In genomic region chr6:29009358-29009757, GRCh38 we compare ENCODE assay signal across 20 cellular contexts. TPM values are rescaled to one million over a fixed set of nuclear protein-coding genes. Genes with fewer than 3 reads are reported as not detected.
DNase-seq lines count a peak whose midpoint lies in the region; TF ChIP-seq lines count a peak whose summit lies in the region.
"Had no signal": no experiment of that assay in that cellular context is flagged by ENCODE, and none has a peak within 500 bp of the region (broad histone marks: within the 10 kb centered on the region; RNA-seq: fewer than 3 reads in every experiment).

No MANE protein-coding gene starts in this region.

- intact Hi-C loops in A673 (cut with micrococcal nuclease; ENCODE audit: unreplicated experiment): no loop called here

- no peak overlapping the region for H2AK5ac ChIP-seq in mesendoderm (ENCODE audit: low read length)

- H3K18ac ChIP-seq in mesendoderm (ENCODE audit: low read length): no peak overlapping the region

- POLR2A ChIA-PET in A673 (lab: Charles Lee; ENCODE audit: low non-redundant PET): no interaction called here

- BruUV-seq in A673 (replicated peaks; lab: Mats Ljungman, UMichigan): no TSS peak

- H3K4me2 ChIP-seq in mesendoderm (ENCODE audit: low read length): no peak overlapping the region
- H3K4me2 ChIP-seq in osteoblast (ENCODE audit: insufficient read depth, low read length): no peak overlapping the region
- H3K4me2 ChIP-seq: BLaER1 treated with 17β-estradiol and CSF1 and Interleukin-3, amounts not matched to agents 10 nM and 100 nM had no signal

- no peak for TF ChIP-seq CTCF in 22Rv1 (IDR thresholded peaks at IDR 0.05)
- no peak for TF ChIP-seq CTCF in osteoblast (IDR thresholded peaks at IDR 0.05; ENCODE audit: extremely low read depth, low read depth, low read length)
- TF ChIP-seq CTCF in A673 (conservative IDR thresholded peaks at IDR 0.05; ENCODE audit: low read depth, low read length): no peak

- no peak overlapping the region for H2BK5ac ChIP-seq in mesendoderm (ENCODE audit: low read length)

- peak; percentile 62 for DNase-seq in DMS53 (lab: John Stamatoyannopoulos, UW)
- peak; percentile 1 for DNase-seq in LoVo (ENCODE audit: low spot score)
- no peak for DNase-seq in mesendoderm
- DNase-seq in hypothalamus (lab: John Stamatoyannopoulos, UW): no peak
- no peak for DNase-seq in osteoblast (ENCODE audit: insufficient read length, low spot score, missing footprints)
- DNase-seq in A673 (ENCODE audit: low spot score): no peak
- DNase-seq: ACHN; AML-193; BE2C; CD4-positive, alpha-beta T cell; CD8-positive, alpha-beta memory T cell; DMS 273 treated with DMSO at 0.1 percent for 48 hours; DND-41; GM23248; H9 had no signal

- no peak overlapping the region for H3K23ac ChIP-seq in mesendoderm (ENCODE audit: low read length)

- H3K4me3 ChIP-seq in mesendoderm (ENCODE audit: low read length) (no peak overlapping the region), osteoblast (ENCODE audit: insufficient read depth, low read length) (no peak overlapping the region), A673 (ENCODE audit: low read depth, low read length, poor library complexity, severe bottlenecking) (no peak overlapping the region)
- H3K4me3 ChIP-seq: BLaER1 treated with 17β-estradiol and CSF1 and Interleukin-3, amounts not matched to agents 10 nM and 100 nM; GM23248 had no signal

- no peak overlapping the region for H2AFZ ChIP-seq in osteoblast (ENCODE audit: low read length)
- H2AFZ ChIP-seq: GM23248 had no signal

- H3K27me3 ChIP-seq in mesendoderm (ENCODE audit: insufficient read depth, low read length, poor library complexity) (peaks cover 4% of the 10 kb centered on the region), osteoblast (ENCODE audit: insufficient read depth, low read length) (no peaks in the 10 kb centered on the region), A673 (replicated peaks; ENCODE audit: insufficient read depth, low read depth, low read length, poor library complexity) (peaks cover 23% of the 10 kb centered on the region)

- H3K27ac ChIP-seq in 22Rv1 (peak overlapping the region; percentile 6; the same call in 1 of the 2 replicates), mesendoderm (ENCODE audit: low read depth, low read length) (no peak overlapping the region), osteoblast (ENCODE audit: low read depth, low read length) (no peak overlapping the region), A673 (ENCODE audit: low read depth, low read length, poor library complexity, severe bottlenecking) (no peak overlapping the region)
- H3K27ac ChIP-seq: BLaER1 treated with 17β-estradiol and CSF1 and Interleukin-3, amounts not matched to agents 10 nM and 100 nM; GM23248 had no signal

- no peak overlapping the region for H3K9ac ChIP-seq in mesendoderm (ENCODE audit: low read length)
- H3K9ac ChIP-seq: BLaER1 treated with 17β-estradiol and CSF1 and Interleukin-3, amounts not matched to agents 10 nM and 100 nM; GM23248 had no signal

- H4K5ac ChIP-seq in mesendoderm (ENCODE audit: low read length): no peak overlapping the region

- H3K36me3 ChIP-seq in mesendoderm (ENCODE audit: control insufficient read depth, insufficient read depth, low read length) (no peaks in the 10 kb centered on the region), osteoblast (ENCODE audit: insufficient read depth, low read length) (no peaks in the 10 kb centered on the region), A673 (ENCODE audit: insufficient read depth, low read length, poor library complexity, severe bottlenecking) (no peaks in the 10 kb centered on the region)
- H3K36me3 ChIP-seq: BE2C; BLaER1 treated with 17β-estradiol and CSF1 and Interleukin-3, amounts not matched to agents 10 nM and 100 nM had no signal

- no CpG with 5 or more reads among the region's 1 CpG for WGBS in mesendoderm (ENCODE audit: extremely low coverage, insufficient coverage, low lambda C conversion rate)

- H3K56ac ChIP-seq in mesendoderm (ENCODE audit: low read length): no peak overlapping the region

- CTCF ChIA-PET in A673 (lab: Charles Lee): no interaction called here

- H3K79me1 ChIP-seq in mesendoderm (ENCODE audit: low read length): no peaks in the 10 kb centered on the region

- no peaks in the 10 kb centered on the region for H4K20me1 ChIP-seq in osteoblast (ENCODE audit: insufficient read depth, low read length)
- H4K20me1 ChIP-seq: BLaER1 treated with 17β-estradiol and CSF1 and Interleukin-3, amounts not matched to agents 10 nM and 100 nM had no signal

- H2BK15ac ChIP-seq in mesendoderm (replicated peaks; ENCODE audit: low read depth): peak overlapping the region; percentile 5

- no peak overlapping the region for H3K4ac ChIP-seq in mesendoderm (ENCODE audit: low read depth, low read length)

- H3K4me1 ChIP-seq in mesendoderm (ENCODE audit: control insufficient read depth, low read depth, low read length) (no peaks in the 10 kb centered on the region), osteoblast (ENCODE audit: insufficient read depth, low read length) (no peaks in the 10 kb centered on the region), A673 (ENCODE audit: insufficient read depth, low read length, poor library complexity, severe bottlenecking) (no peaks in the 10 kb centered on the region)
- H3K4me1 ChIP-seq: BE2C had no signal

- no peak overlapping the region for H4K8ac ChIP-seq in mesendoderm (ENCODE audit: low read depth, low read length)

- H3K79me2 ChIP-seq in mesendoderm (ENCODE audit: control insufficient read depth, insufficient read depth, low read length): no peaks in the 10 kb centered on the region
- H3K79me2 ChIP-seq in osteoblast (ENCODE audit: insufficient read depth, low read length): no peaks in the 10 kb centered on the region

- no peaks in the 10 kb centered on the region for H3K9me3 ChIP-seq in osteoblast (ENCODE audit: low read depth, low read length)
- H3K9me3 ChIP-seq in A673 (ENCODE audit: low read depth, low read length, poor library complexity, severe bottlenecking): no peaks in the 10 kb centered on the region
- H3K9me3 ChIP-seq: BE2C had no signal

- H2BK120ac ChIP-seq in mesendoderm (ENCODE audit: low read depth, low read length): no peak overlapping the region

RNA-seq across cellular contexts. Expression of gene ZNF311, which starts 4.2 kb away (rescaled TPM):
- polyA plus RNA-seq in mesendoderm (2013, experiment 1 of 2): 1.5 TPM
- 1.6 TPM for polyA plus RNA-seq in mesendoderm (2013, experiment 2 of 2)
- 0.88 and 1.1 TPM in 2 replicates for total RNA-seq in osteoblast
- 0.84 and 0.92 TPM in 2 replicates for total RNA-seq in A673 (2021)
- polyA plus RNA-seq: CD8-positive, alpha-beta memory T cell had no signal

RNA-seq across cellular contexts. Expression of gene OR2W1, which starts 35.6 kb away (rescaled TPM):
- polyA plus RNA-seq in mesendoderm (2013, experiment 1 of 2): not detected
- not detected for polyA plus RNA-seq in mesendoderm (2013, experiment 2 of 2)
- total RNA-seq in osteoblast (not detected in 2 replicates), A673 (2021) (not detected in 2 replicates)
- total RNA-seq: A172; CD4-positive, alpha-beta T cell; CD8-positive, alpha-beta memory T cell; GM23248; H1; H9 had no signal
- polyA plus RNA-seq: CD14-positive monocyte; CD8-positive, alpha-beta memory T cell; GM23248; H1 had no signal

Comparison
In these comparisons a context has a peak if more than half of its experiments do, and no peak if none do; other contexts are left out.
1. DNase-seq: peak in DMS53 (single experiment) and LoVo (single experiment); none in mesendoderm (single experiment), hypothalamus (0 of 51), osteoblast (single experiment) and A673 (single experiment).